ENCODE assay signal across 1 cellular context in the genomic region with DNA sequence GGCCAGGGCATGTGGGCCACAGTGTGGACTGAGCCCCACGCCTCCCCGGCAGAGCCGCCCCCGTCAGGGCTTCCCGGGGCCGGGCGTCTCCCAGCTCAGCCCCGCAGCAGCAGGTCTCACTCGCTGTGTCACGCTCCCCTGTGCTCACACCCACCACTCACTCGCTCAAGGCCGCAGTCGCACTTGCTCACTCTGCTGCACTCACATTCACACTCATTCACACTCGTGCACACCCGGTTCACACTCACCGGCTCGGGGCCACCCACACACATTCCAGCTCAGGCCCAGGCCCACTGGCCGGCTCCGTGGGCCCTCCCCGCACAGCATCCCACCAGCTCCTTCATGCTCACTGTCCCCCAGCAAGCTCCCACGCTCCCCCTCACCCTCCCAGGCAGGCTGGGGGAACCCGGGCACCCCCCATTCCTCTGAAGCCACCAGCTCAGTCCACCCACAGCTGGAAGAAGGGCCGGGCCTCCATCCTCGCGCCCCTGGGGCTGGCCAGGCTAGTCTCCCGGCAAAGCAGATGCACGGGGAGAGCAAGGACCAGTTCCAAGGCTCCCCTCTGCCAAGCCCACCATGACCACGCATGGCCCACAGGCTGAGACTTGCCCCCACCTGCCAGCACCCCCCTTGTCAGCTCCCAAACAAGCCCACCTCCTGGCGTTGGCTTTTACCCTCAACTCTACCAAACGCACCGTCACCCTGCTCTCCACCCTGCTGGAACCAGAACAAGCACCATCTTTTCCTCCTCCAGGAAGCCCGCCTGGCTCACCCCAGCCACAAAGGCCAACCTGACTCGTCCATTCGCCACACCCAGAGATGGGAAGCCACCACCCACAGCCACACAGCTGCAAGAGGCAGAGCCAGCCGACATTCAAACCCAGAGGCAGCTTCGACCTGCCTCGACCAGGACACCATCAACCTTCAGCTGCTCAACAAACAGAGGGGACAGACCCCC.
TF ChIP-seq lines count a peak whose summit lies in the region.

No MANE protein-coding gene starts in this region.

TF ChIP-seq in HEK293, 187 proteins besides CTCF, POLR2A, EP300 and RAD21 (continued from another document):
- TF ChIP-seq, protein P1, sequence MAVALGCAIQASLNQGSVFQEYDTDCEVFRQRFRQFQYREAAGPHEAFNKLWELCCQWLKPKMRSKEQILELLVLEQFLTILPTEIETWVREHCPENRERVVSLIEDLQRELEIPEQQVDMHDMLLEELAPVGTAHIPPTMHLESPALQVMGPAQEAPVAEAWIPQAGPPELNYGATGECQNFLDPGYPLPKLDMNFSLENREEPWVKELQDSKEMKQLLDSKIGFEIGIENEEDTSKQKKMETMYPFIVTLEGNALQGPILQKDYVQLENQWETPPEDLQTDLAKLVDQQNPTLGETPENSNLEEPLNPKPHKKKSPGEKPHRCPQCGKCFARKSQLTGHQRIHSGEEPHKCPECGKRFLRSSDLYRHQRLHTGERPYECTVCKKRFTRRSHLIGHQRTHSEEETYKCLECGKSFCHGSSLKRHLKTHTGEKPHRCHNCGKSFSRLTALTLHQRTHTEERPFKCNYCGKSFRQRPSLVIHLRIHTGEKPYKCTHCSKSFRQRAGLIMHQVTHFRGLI (tag by site-specific recombination; IDR thresholded peaks at IDR 0.05) = peak; percentile 54; the same call in 1 of the 2 replicates
